Comparison of ENCODE assay signal across 8 cellular contexts in genomic region chr16:15682105-15682570, GRCh38. TPM values are rescaled to one million over a fixed set of nuclear protein-coding genes. Genes with fewer than 3 reads are reported as not detected.
DNase-seq lines count a peak whose midpoint lies in the region; ATAC-seq and TF ChIP-seq lines count a peak whose summit lies in the region.

No MANE protein-coding gene starts in this region.

- TF ChIP-seq CTCF in brain microvascular endothelial cell (IDR thresholded peaks at IDR 0.05; ENCODE audit: low read depth, low read length, missing control alignments), result peak; percentile 82
- no peak for TF ChIP-seq CTCF in lung (IDR thresholded peaks at IDR 0.05; ENCODE audit: control extremely low read depth, extremely low read depth)
- peak in 4 of 5 experiments; percentile 15 to 56 (median 34) for TF ChIP-seq CTCF in tibial nerve (IDR thresholded peaks at IDR 0.05)
- TF ChIP-seq CTCF in omental fat pad (IDR thresholded peaks at IDR 0.05), result no peak

- TF ChIP-seq EP300 in tibial nerve (IDR thresholded peaks at IDR 0.05), result no peak

- no peak overlapping the region for H3K4me3 ChIP-seq in H7 (ENCODE audit: insufficient read depth, low read depth, low read length)
- H3K4me3 ChIP-seq in brain microvascular endothelial cell (ENCODE audit: low read depth, low read length), result no peak overlapping the region
- H3K4me3 ChIP-seq in lung, result no peak overlapping the region
- no peak overlapping the region for H3K4me3 ChIP-seq in tibial nerve

- ATAC-seq in lung (ENCODE audit: insufficient read depth, low FRiP score) (peak; percentile 41), omental fat pad (ENCODE audit: low FRiP score) (no peak)

- TF ChIP-seq POLR2A in tibial nerve (IDR thresholded peaks at IDR 0.05), result no peak

- in situ Hi-C loops in brain microvascular endothelial cell (cut with HindIII; ENCODE audit: low pct_ligation_motif_present, low sequenced_read_pairs), result no loop called here

- peaks cover 0 to 2% of the 10 kb centered on the region in 2 donors for H3K4me1 ChIP-seq in lung (ENCODE audit: control insufficient read depth in 2 of 2, insufficient read depth in 2 of 2, low read length in 2 of 2)
- peaks cover 0 to 21% (median 0%) of the 10 kb centered on the region in 4 donors for H3K4me1 ChIP-seq in tibial nerve

- DNase-seq in Ammon's horn (ENCODE audit: low spot score), result peak; percentile 68
- peak; percentile 48 for DNase-seq in H7
- DNase-seq in SKM-1 treated with dmso at 0.1 percent for 144 hours (lab: John Stamatoyannopoulos, UW; ENCODE audit: unreplicated experiment), result peak; percentile 7
- peak; percentile 85 for DNase-seq in brain microvascular endothelial cell
- DNase-seq in lung (ENCODE audit: low spot score), result no peak
- DNase-seq in tibial nerve (ENCODE audit: low spot score in 2 of 2), result peak in 1 of 2 donors; percentile 20
- no peak for DNase-seq in NCI-H1694 (lab: John Stamatoyannopoulos, UW)
- no peak for DNase-seq in omental fat pad (ENCODE audit: low spot score)

- no peaks in the 10 kb centered on the region for H3K9me3 ChIP-seq in lung (ENCODE audit: control insufficient read depth in 2 of 2, insufficient read depth in 1 of 2, low read length in 1 of 2)
- no peaks in the 10 kb centered on the region for H3K9me3 ChIP-seq in tibial nerve

- no peaks in the 10 kb centered on the region for H3K27me3 ChIP-seq in H7 (ENCODE audit: control insufficient read depth, insufficient read depth, low read length)
- H3K27me3 ChIP-seq in brain microvascular endothelial cell (replicated peaks), result no peaks in the 10 kb centered on the region
- no peaks in the 10 kb centered on the region for H3K27me3 ChIP-seq in lung (ENCODE audit: control insufficient read depth, insufficient read depth)
- no peaks in the 10 kb centered on the region for H3K27me3 ChIP-seq in tibial nerve

- H3K27ac ChIP-seq in brain microvascular endothelial cell (peak overlapping the region; percentile 64), lung (ENCODE audit: low read depth in 1 of 2, low read length in 1 of 2) (no peak overlapping the region), tibial nerve (peak overlapping the region in 2 of 4 donors; percentile 26 to 71)

- WGBS in lung, 2 donors, result 58 to 65% methylated on average over 7 of the region's 7 CpGs
- WGBS in tibial nerve, 2 donors, result 51% methylated on average over 7 of the region's 7 CpGs

- peaks cover 7% of the 10 kb centered on the region for H3K36me3 ChIP-seq in H7 (replicated peaks; ENCODE audit: control insufficient read depth, insufficient read depth, low read length)
- peaks cover 22% of the 10 kb centered on the region for H3K36me3 ChIP-seq in brain microvascular endothelial cell (replicated peaks)
- H3K36me3 ChIP-seq in lung (ENCODE audit: control insufficient read depth in 2 of 2, insufficient read depth in 2 of 2, low read length in 2 of 2), result peaks cover 10 to 23% of the 10 kb centered on the region in 2 donors
- peaks cover 0 to 63% (median 7%) of the 10 kb centered on the region in 3 donors for H3K36me3 ChIP-seq in tibial nerve

RNA-seq across cellular contexts. Expression of gene NDE1, which starts 32.1 kb away (rescaled TPM):
- 28.7 and 34.5 TPM in 2 replicates for total RNA-seq in H7 (2014; rRNA removed; shearing (Covaris generic))
- total RNA-seq in lung (10 to 100 TPM; 29.8 to 46.8 TPM), tibial nerve (10 to 100 TPM; 22.9 to 73.5 (median 38.8) TPM), omental fat pad (10 to 100 TPM; 11.9 to 26.2 (median 21.2) TPM)
- polyA plus RNA-seq in lung, result 10 to 100 TPM in 1 of 2 donors, 1 to 10 TPM in 1; 7.4 to 15.3 TPM

RNA-seq across cellular contexts. Expression of gene MARF1, which starts 39.2 kb away (rescaled TPM):
- total RNA-seq in H7 (2014; rRNA removed; shearing (Covaris generic)), result 5.3 and 8.2 TPM in 2 replicates
- total RNA-seq in lung, result 10 to 100 TPM; 65.1 to 72.1 TPM
- 10 to 100 TPM; 18.0 to 18.8 TPM for polyA plus RNA-seq in lung
- 10 to 100 TPM; 44.6 to 57.5 (median 54.4) TPM for total RNA-seq in tibial nerve
- 10 to 100 TPM; 20.7 to 53.9 (median 29.3) TPM for total RNA-seq in omental fat pad

Comparison
In these comparisons a context has a peak if more than half of its experiments do, and no peak if none do; other contexts are left out.
1. DNase-seq: peak in Ammon's horn (single experiment), H7 (single experiment), SKM-1 treated with dmso at 0.1 percent for 144 hours (single experiment) and brain microvascular endothelial cell (single experiment); none in lung (single experiment), NCI-H1694 (single experiment) and omental fat pad (single experiment).
2. CTCF ChIP-seq: peak in brain microvascular endothelial cell (single experiment) and tibial nerve (4 of 5); none in lung (single experiment) and omental fat pad (0 of 3).